ENCODE assay signal across 8 cellular contexts in genomic region chr13:110306960-110307696, GRCh38. TPM values are rescaled to one million over a fixed set of nuclear protein-coding genes. Genes with fewer than 3 reads are reported as not detected.
DNase-seq lines count a peak whose midpoint lies in the region; ATAC-seq and TF ChIP-seq lines count a peak whose summit lies in the region.

COL4A1 (minus strand) TSS chr13:110307157; CDS start chr13:110307027, 130 bp downstream.
COL4A2 (plus strand) TSS chr13:110307284; CDS start chr13:110307904, 620 bp downstream.

- peaks cover 7% of the 10 kb centered on the region for H3K4me1 Mint-ChIP-seq in activated naive CD8-positive, alpha-beta T cell treated with anti-CD3 and anti-CD28 coated beads, Interleukin-2, amount 10 ng/mL, durations not matched to agents 7 days and 5 days
- peaks cover 6% of the 10 kb centered on the region for H3K4me1 Mint-ChIP-seq in activated naive CD8-positive, alpha-beta T cell treated with anti-CD3 and anti-CD28 coated beads for 36 hours
- H3K4me1 Mint-ChIP-seq in endothelial cell (ENCODE audit: unreplicated experiment) = peaks cover 75% of the 10 kb centered on the region

- no peaks in the 10 kb centered on the region for H3K9me3 Mint-ChIP-seq in activated naive CD8-positive, alpha-beta T cell treated with anti-CD3 and anti-CD28 coated beads, Interleukin-2, amount 10 ng/mL, durations not matched to agents 7 days and 5 days
- H3K9me3 Mint-ChIP-seq in activated naive CD8-positive, alpha-beta T cell treated with anti-CD3 and anti-CD28 coated beads for 36 hours = no peaks in the 10 kb centered on the region
- H3K9me3 Mint-ChIP-seq in endothelial cell (ENCODE audit: unreplicated experiment) = no peaks in the 10 kb centered on the region

- POLR2A ChIA-PET in activated naive CD8-positive, alpha-beta T cell treated with anti-CD3 and anti-CD28 coated beads, Interleukin-2, amount 10 ng/mL, durations not matched to agents 7 days and 5 days (lab: Charles Lee) = no interaction called here

- TF ChIP-seq CTCF in endothelial cell (IDR thresholded peaks at IDR 0.05; ENCODE audit: unreplicated experiment) (no peak), mucosa of descending colon (IDR thresholded peaks at IDR 0.05) (no peak)

- no peaks in the 10 kb centered on the region for H3K36me3 ChIP-seq in mucosa of descending colon (ENCODE audit: low read depth)

- intact Hi-C loops in mucosa of descending colon (cut with DNase I, micrococcal nuclease) = no loop called here

- no peak within 1 kb of the TSS for H3K4me3 Mint-ChIP-seq in activated naive CD8-positive, alpha-beta T cell treated with anti-CD3 and anti-CD28 coated beads, Interleukin-2, amount 10 ng/mL, durations not matched to agents 7 days and 5 days
- H3K4me3 Mint-ChIP-seq in activated naive CD8-positive, alpha-beta T cell treated with anti-CD3 and anti-CD28 coated beads for 36 hours = no peak within 1 kb of the TSS
- H3K4me3 Mint-ChIP-seq in endothelial cell (ENCODE audit: unreplicated experiment) = peak within 1 kb of the TSS; percentile 99

- peak within 1 kb of the TSS; percentile 56 for H3K27ac Mint-ChIP-seq in activated naive CD8-positive, alpha-beta T cell treated with anti-CD3 and anti-CD28 coated beads, Interleukin-2, amount 10 ng/mL, durations not matched to agents 7 days and 5 days
- no peak within 1 kb of the TSS for H3K27ac Mint-ChIP-seq in activated naive CD8-positive, alpha-beta T cell treated with anti-CD3 and anti-CD28 coated beads for 36 hours
- H3K27ac Mint-ChIP-seq in endothelial cell (ENCODE audit: unreplicated experiment) = peak within 1 kb of the TSS; percentile 92

- no peak for DNase-seq in activated naive CD8-positive, alpha-beta T cell treated with anti-CD3 and anti-CD28 coated beads, Interleukin-2, amount 10 ng/mL, durations not matched to agents 7 days and 5 days
- DNase-seq in activated naive CD8-positive, alpha-beta T cell treated with anti-CD3 and anti-CD28 coated beads for 36 hours = no peak
- DNase-seq in endothelial cell (ENCODE audit: low spot score) (peak; percentile 79), mucosa of descending colon (peak in 2 of 3 donors; percentile 40 to 69), epidermal melanocyte (ENCODE audit: insufficient read length, low spot score) (no peak)
- no peak for DNase-seq in stimulated activated CD4-positive, alpha-beta T cell treated with anti-CD3 and anti-CD28 coated beads, Interleukin-4, amount 100 ng/mL, for 1 hour

- H3K4me1 ChIP-seq in mucosa of descending colon (ENCODE audit: low read depth) = peaks cover 10% of the 10 kb centered on the region

- no peak for ATAC-seq in activated naive CD8-positive, alpha-beta T cell treated with anti-CD3 and anti-CD28 coated beads, Interleukin-2, amount 10 ng/mL, durations not matched to agents 7 days and 5 days (ENCODE audit: low read depth)
- peak; percentile 60 for ATAC-seq in mucosa of descending colon
- ATAC-seq in HG02678 (IDR thresholded peaks at IDR 0.05; ENCODE audit: unreplicated experiment) = no peak
- ATAC-seq in GM21381 (IDR thresholded peaks at IDR 0.05; ENCODE audit: unreplicated experiment) = no peak

- H3K4me3 ChIP-seq in mucosa of descending colon = peak within 1 kb of the TSS; percentile 30

- no peaks in the 10 kb centered on the region for H3K36me3 Mint-ChIP-seq in activated naive CD8-positive, alpha-beta T cell treated with anti-CD3 and anti-CD28 coated beads, Interleukin-2, amount 10 ng/mL, durations not matched to agents 7 days and 5 days
- H3K36me3 Mint-ChIP-seq in activated naive CD8-positive, alpha-beta T cell treated with anti-CD3 and anti-CD28 coated beads for 36 hours = no peaks in the 10 kb centered on the region
- H3K36me3 Mint-ChIP-seq in endothelial cell (ENCODE audit: low read depth, unreplicated experiment) = peaks cover 59% of the 10 kb centered on the region

- peaks cover 75% of the 10 kb centered on the region for H3K27me3 Mint-ChIP-seq in activated naive CD8-positive, alpha-beta T cell treated with anti-CD3 and anti-CD28 coated beads, Interleukin-2, amount 10 ng/mL, durations not matched to agents 7 days and 5 days
- peaks cover 90% of the 10 kb centered on the region for H3K27me3 Mint-ChIP-seq in activated naive CD8-positive, alpha-beta T cell treated with anti-CD3 and anti-CD28 coated beads for 36 hours
- peaks cover 17% of the 10 kb centered on the region for H3K27me3 Mint-ChIP-seq in endothelial cell (ENCODE audit: unreplicated experiment)

- H3K9me3 ChIP-seq in mucosa of descending colon = no peaks in the 10 kb centered on the region

RNA-seq across cellular contexts. Expression of gene COL4A1, which starts in this region (rescaled TPM):
- not detected for total RNA-seq in activated naive CD8-positive, alpha-beta T cell treated with anti-CD3 and anti-CD28 coated beads, Interleukin-2, amount 10 ng/mL, durations not matched to agents 7 days and 5 days
- not detected for total RNA-seq in activated naive CD8-positive, alpha-beta T cell treated with anti-CD3 and anti-CD28 coated beads for 36 hours
- total RNA-seq in endothelial cell (ENCODE audit: unreplicated experiment) (2,720 TPM), mucosa of descending colon (100 to 1,000 TPM in 1 of 3 donors, 10 to 100 TPM in 2; 19.0 to 308 (median 61.9) TPM)

RNA-seq across cellular contexts. Expression of gene COL4A2, which starts in this region (rescaled TPM):
- total RNA-seq in activated naive CD8-positive, alpha-beta T cell treated with anti-CD3 and anti-CD28 coated beads, Interleukin-2, amount 10 ng/mL, durations not matched to agents 7 days and 5 days = not detected
- not detected for total RNA-seq in activated naive CD8-positive, alpha-beta T cell treated with anti-CD3 and anti-CD28 coated beads for 36 hours
- total RNA-seq in endothelial cell (ENCODE audit: unreplicated experiment) = 1,556 TPM
- 100 to 1,000 TPM in 1 of 3 donors, 10 to 100 TPM in 2; 33.5 to 389 (median 74.2) TPM for total RNA-seq in mucosa of descending colon

Comparison
In these comparisons a context has a peak if more than half of its experiments do, and no peak if none do; other contexts are left out.
1. RNA of gene COL4A1 (total RNA-seq): 2,720 TPM in endothelial cell (single experiment) and 19.0 to 308 TPM in mucosa of descending colon; not detected in activated naive CD8-positive, alpha-beta T cell treated with anti-CD3 and anti-CD28 coated beads, Interleukin-2, amount 10 ng/mL, durations not matched to agents 7 days and 5 days and not detected in activated naive CD8-positive, alpha-beta T cell treated with anti-CD3 and anti-CD28 coated beads for 36 hours; every median in the first group is over 10 times any median in the second.
2. RNA of gene COL4A2 (total RNA-seq): 1,556 TPM in endothelial cell (single experiment) and 33.5 to 389 TPM in mucosa of descending colon; not detected in activated naive CD8-positive, alpha-beta T cell treated with anti-CD3 and anti-CD28 coated beads for 36 hours and not detected in activated naive CD8-positive, alpha-beta T cell treated with anti-CD3 and anti-CD28 coated beads, Interleukin-2, amount 10 ng/mL, durations not matched to agents 7 days and 5 days; every median in the first group is over 10 times any median in the second.
3. DNase-seq: peak in endothelial cell (single experiment) and mucosa of descending colon (2 of 3); none in activated naive CD8-positive, alpha-beta T cell treated with anti-CD3 and anti-CD28 coated beads, Interleukin-2, amount 10 ng/mL, durations not matched to agents 7 days and 5 days (single experiment), activated naive CD8-positive, alpha-beta T cell treated with anti-CD3 and anti-CD28 coated beads for 36 hours (single experiment), stimulated activated CD4-positive, alpha-beta T cell treated with anti-CD3 and anti-CD28 coated beads, Interleukin-4, amount 100 ng/mL, for 1 hour (single experiment) and epidermal melanocyte (single experiment).